ENCODE assay signal across 8 cellular contexts in genomic region chr6:75526502-75527127, GRCh38. TPM values are rescaled to one million over a fixed set of nuclear protein-coding genes. Genes with fewer than 3 reads are reported as not detected.
A peak's percentile ranks its signal among the peaks of the same experiment; 100 is the strongest.
DNase-seq lines count a peak whose midpoint lies in the region; ATAC-seq, FAIRE-seq and TF ChIP-seq lines count a peak whose summit lies in the region.

No MANE protein-coding gene starts in this region.

- H2AFZ ChIP-seq in PC-9, result no peak overlapping the region

- peak; percentile 92 for TF ChIP-seq CTCF in D721Med (IDR thresholded peaks at IDR 0.05; ENCODE audit: insufficient read depth, missing control alignments)
- peak; percentile 83 for TF ChIP-seq CTCF in PC-9 (conservative IDR thresholded peaks at IDR 0.05)
- TF ChIP-seq CTCF in fibroblast of pulmonary artery (IDR thresholded peaks at IDR 0.05; ENCODE audit: low read length, missing control alignments), result peak; percentile 70
- peak; percentile 69 to 89 (median 80) for TF ChIP-seq CTCF in uterus (IDR thresholded peaks at IDR 0.05)

- DNase-seq in D721Med (ENCODE audit: insufficient read length, low spot score) (no peak), PC-9 (peak; percentile 50 to 67), fibroblast of pulmonary artery (ENCODE audit: low read depth) (peak; percentile 89), non-pigmented ciliary epithelial cell (ENCODE audit: low read depth) (peak; percentile 47), uterus (peak; percentile 45 to 72)
- DNase-seq in activated T-cell treated with anti-CD3 and anti-CD28 coated beads, Interleukin-2, amount 50 U/mL, for 72 hours, result peak; percentile 48 to 57

- H3K4me2 ChIP-seq in PC-9, result no peak overlapping the region

- H3K4me1 Mint-ChIP-seq in activated T-cell treated with anti-CD3 and anti-CD28 coated beads, Interleukin-2, amount 50 U/mL, for 72 hours (ENCODE audit: low read depth), result no peaks in the 10 kb centered on the region

- H3K36me3 Mint-ChIP-seq in activated T-cell treated with anti-CD3 and anti-CD28 coated beads, Interleukin-2, amount 50 U/mL, for 72 hours (ENCODE audit: insufficient read depth in 2 of 2), result no peaks in the 10 kb centered on the region

- TF ChIP-seq EP300 in Ishikawa (IDR thresholded peaks at IDR 0.05; ENCODE audit: borderline replicate concordance), result no peak

- H3K79me2 ChIP-seq in PC-9 (ENCODE audit: low read depth), result no peaks in the 10 kb centered on the region

- peaks cover 17% of the 10 kb centered on the region for H3K27me3 Mint-ChIP-seq in activated T-cell treated with anti-CD3 and anti-CD28 coated beads, Interleukin-2, amount 50 U/mL, for 72 hours (ENCODE audit: low read depth)

- no peaks in the 10 kb centered on the region for H4K20me1 ChIP-seq in PC-9 (ENCODE audit: insufficient read depth)

- H3K9me3 Mint-ChIP-seq in activated T-cell treated with anti-CD3 and anti-CD28 coated beads, Interleukin-2, amount 50 U/mL, for 72 hours, result no peaks in the 10 kb centered on the region

- no peak overlapping the region for H3K4me3 Mint-ChIP-seq in activated T-cell treated with anti-CD3 and anti-CD28 coated beads, Interleukin-2, amount 50 U/mL, for 72 hours

- peak; percentile 95 for TF ChIP-seq RAD21 in Ishikawa (IDR thresholded peaks at IDR 0.05; ENCODE audit: low read depth)

- FAIRE-seq in D721Med (lab: Jason Lieb, UNC), result peak; percentile 88

- intact Hi-C loops in PC-9 (cut with micrococcal nuclease; ENCODE audit: unreplicated experiment) (loop anchor here (1.0 to 10.0 kb wide), 5 partner anchors 158 to 422 kb away; no protein-coding TSS in a partner anchor), uterus (cut with DNase I; ENCODE audit: low total_unique reads) (loop anchor here (10.0 kb wide), 1 partner anchor 252 kb away; no protein-coding TSS in a partner anchor)

- POLR2A ChIA-PET in PC-9 (lab: Charles Lee; ENCODE audit: unreplicated experiment), result no interaction called here

- no peak for TF ChIP-seq POLR2A in uterus (IDR thresholded peaks at IDR 0.05)

- H3K27me3 ChIP-seq in PC-9 (ENCODE audit: insufficient read depth, low read depth) (no peaks in the 10 kb centered on the region), uterus (no peaks in the 10 kb centered on the region)

- CTCF ChIA-PET in PC-9 (lab: Charles Lee), result interaction anchor here (0.6 kb wide), 2 partner anchors 158 to 924 kb away, joined by 3 read pairs; no protein-coding TSS in a partner anchor

- H3K9me2 ChIP-seq in PC-9 (ENCODE audit: insufficient read depth), result no peaks in the 10 kb centered on the region

- H3K4me3 ChIP-seq in PC-9 (no peak overlapping the region), fibroblast of pulmonary artery (replicated peaks; ENCODE audit: low read depth, low read length) (no peak overlapping the region), uterus (no peak overlapping the region)

- BruUV-seq in PC-9 (replicated peaks; lab: Mats Ljungman, UMichigan), result no TSS peak

- peaks cover 3% of the 10 kb centered on the region; the same call in 1 of the 2 replicates for H3F3A ChIP-seq in PC-9 (ENCODE audit: insufficient read depth, low read depth)

- H3K4me1 ChIP-seq in PC-9 (replicated peaks; ENCODE audit: insufficient read depth) (peaks cover 12% of the 10 kb centered on the region), uterus (no peaks in the 10 kb centered on the region)

- no peaks in the 10 kb centered on the region for H3K9me3 ChIP-seq in PC-9 (ENCODE audit: insufficient read depth, low read depth)
- no peaks in the 10 kb centered on the region for H3K9me3 ChIP-seq in uterus

- peak; percentile 85 for ATAC-seq in GM21367 (IDR thresholded peaks at IDR 0.05; ENCODE audit: unreplicated experiment)
- ATAC-seq in activated T-cell treated with anti-CD3 and anti-CD28 coated beads, Interleukin-2, amount 50 U/mL, for 72 hours (replicated peaks in 1 of 2), result peak; percentile 77 to 81

- no peak overlapping the region for H3K27ac Mint-ChIP-seq in activated T-cell treated with anti-CD3 and anti-CD28 coated beads, Interleukin-2, amount 50 U/mL, for 72 hours

- H3K27ac ChIP-seq in PC-9, result no peak overlapping the region
- H3K27ac ChIP-seq in uterus, result no peak overlapping the region

- no peaks in the 10 kb centered on the region for H3K36me3 ChIP-seq in PC-9 (ENCODE audit: low read depth)
- H3K36me3 ChIP-seq in uterus, result no peaks in the 10 kb centered on the region

TF ChIP-seq in Ishikawa, 13 proteins besides CTCF, POLR2A, EP300 and RAD21:
- TF ChIP-seq, protein P1, sequence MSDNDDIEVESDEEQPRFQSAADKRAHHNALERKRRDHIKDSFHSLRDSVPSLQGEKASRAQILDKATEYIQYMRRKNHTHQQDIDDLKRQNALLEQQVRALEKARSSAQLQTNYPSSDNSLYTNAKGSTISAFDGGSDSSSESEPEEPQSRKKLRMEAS (IDR thresholded peaks at IDR 0.05), result no peak
- TF ChIP-seq TCF12 (IDR thresholded peaks at IDR 0.05; ENCODE audit: low read depth) (no peak), FOXM1 (IDR thresholded peaks at IDR 0.05; ENCODE audit: borderline replicate concordance, low read depth) (no peak), CREB1 (IDR thresholded peaks at IDR 0.05; ENCODE audit: low read depth) (no peak), USF1 (IDR thresholded peaks at IDR 0.05) (no peak), CEBPB (IDR thresholded peaks at IDR 0.05) (peak; percentile 56; the same call in 1 of the 2 replicates)
TF ChIP-seq in Ishikawa: peak in this region for 1.

RNA-seq across cellular contexts. Expression of gene FILIP1, which starts 33.0 kb away (rescaled TPM):
- total RNA-seq in PC-9 (2021), result 0.15 TPM in 1 of 2 replicates, not detected in the other
- total RNA-seq in activated T-cell treated with anti-CD3 and anti-CD28 coated beads, Interleukin-2, amount 50 U/mL, for 72 hours, result under 1 TPM in 1 of 2 donors, not detected in 1; 0.05 TPM
- total RNA-seq in uterus, result 10 to 100 TPM in 2 of 4 donors, 1 to 10 TPM in 2; 4.7 to 23.1 (median 12.5) TPM
